Comparison of ENCODE assay signal across 10 cellular contexts in the genomic region with DNA sequence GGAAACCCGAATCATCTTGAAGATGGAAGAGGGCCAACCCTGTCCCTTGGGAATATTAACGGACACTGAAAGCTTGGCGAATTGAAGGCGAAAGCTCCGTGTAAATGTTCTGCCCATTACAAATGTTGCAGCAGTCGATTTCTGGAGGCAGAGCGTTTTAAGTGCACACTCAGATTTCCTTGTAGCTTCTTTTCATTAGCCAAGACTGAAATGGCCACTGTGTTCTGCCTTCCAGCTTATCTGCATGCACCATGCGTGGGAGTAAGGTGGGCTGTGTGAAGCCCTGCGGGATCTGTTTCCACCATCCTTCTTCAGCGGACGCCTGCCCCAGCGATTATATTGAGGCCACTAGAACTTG. TPM values are rescaled to one million over a fixed set of nuclear protein-coding genes. Genes with fewer than 3 reads are reported as not detected.
DNase-seq lines count a peak whose midpoint lies in the region; ATAC-seq, FAIRE-seq and TF ChIP-seq lines count a peak whose summit lies in the region.
"Had no signal": no experiment of that assay in that cellular context is flagged by ENCODE, and none has a peak within 500 bp of the region (broad histone marks: within the 10 kb centered on the region; RNA-seq: fewer than 3 reads in every experiment).

No MANE protein-coding gene starts in this region.

- peak overlapping the region; percentile 74 for H3K4me3 ChIP-seq in OCI-LY7 (ENCODE audit: low read depth, low read length, poor library complexity, severe bottlenecking)
- H3K4me3 ChIP-seq in H1 (ENCODE audit: extremely low read depth in 1 of 4, insufficient read depth in 2 of 4, low read depth in 3 of 4, low read length in 4 of 4) = peak overlapping the region in 1 of 4 experiments; percentile 80; a peak in 2 of 8 replicates
- peak overlapping the region; percentile 69 for H3K4me3 ChIP-seq in smooth muscle cell

- no peaks in the 10 kb centered on the region for H3K9me2 ChIP-seq in OCI-LY7 (ENCODE audit: insufficient read depth, low read length)

- peak overlapping the region; percentile 86 for H3K27ac Mint-ChIP-seq in T-helper 2 cell treated with Interferon-gamma antibody and Interleukin-4, amounts not matched to agents 5 μg/mL and 100 μg/mL, for 36 hours

- H3K4me3 Mint-ChIP-seq in T-helper 2 cell treated with Interferon-gamma antibody and Interleukin-4, amounts not matched to agents 5 μg/mL and 100 μg/mL, for 36 hours = peak overlapping the region; percentile 96

- 93% methylated on average over 12 of the region's 12 CpGs; no CpG with 5 or more reads in 1 of the 2 experiments for WGBS in H1 (ENCODE audit: extremely low coverage in 1 of 2, insufficient coverage in 1 of 2, insufficient read length in 1 of 2, insufficient replicate concordance in 2 of 2, low coverage in 1 of 2, low lambda C conversion rate in 2 of 2, missing lambda C conversion rate in 1 of 2), 2 experiments
- WGBS in smooth muscle cell (ENCODE audit: low lambda C conversion rate) = 90% methylated on average over 12 of the region's 12 CpGs

- no peak overlapping the region for H2AK5ac ChIP-seq in H1 (ENCODE audit: low read depth, low read length)

- H3K9ac ChIP-seq in H1 (replicated peaks in 1 of 4; ENCODE audit: extremely low read depth in 1 of 4, low read depth in 3 of 4, low read length in 3 of 4) = no peak overlapping the region
- H3K9ac ChIP-seq in smooth muscle cell (ENCODE audit: low read depth) = no peak overlapping the region

- H3K79me2 ChIP-seq in OCI-LY7 (ENCODE audit: insufficient read depth, low read depth, low read length) (peaks cover 30% of the 10 kb centered on the region), H1 (ENCODE audit: control insufficient read depth in 1 of 2, insufficient read depth in 2 of 2, low read length in 2 of 2) (0 out of 4 replicates have a peak, but pooled peaks cover 0 to 7% of the 10 kb centered on the region in 2 experiments), smooth muscle cell (ENCODE audit: low read depth) (no peaks in the 10 kb centered on the region)

- no peak overlapping the region for H2BK15ac ChIP-seq in H1 (ENCODE audit: low read length)

- no peaks in the 10 kb centered on the region for H3K9me3 ChIP-seq in OCI-LY7 (ENCODE audit: low read length)
- no peaks in the 10 kb centered on the region; a peak in 1 of 4 replicates for H3K9me3 ChIP-seq in H1 (ENCODE audit: insufficient read depth in 2 of 2, low read depth in 1 of 2, low read length in 1 of 2)
- no peaks in the 10 kb centered on the region for H3K9me3 ChIP-seq in smooth muscle cell (replicated peaks; ENCODE audit: low read depth)

- H3K4ac ChIP-seq in H1 (replicated peaks; ENCODE audit: insufficient read length, low read depth, low read length) = no peak overlapping the region

- H3K36me3 Mint-ChIP-seq in T-helper 2 cell treated with Interferon-gamma antibody and Interleukin-4, amounts not matched to agents 5 μg/mL and 100 μg/mL, for 36 hours (ENCODE audit: low read depth) = peaks cover 2% of the 10 kb centered on the region

- no peak for FAIRE-seq in H1 (lab: Jason Lieb, UNC)

- peaks cover 3% of the 10 kb centered on the region for H3F3A ChIP-seq in smooth muscle cell (ENCODE audit: low read depth)

- H3K4me1 Mint-ChIP-seq in T-helper 2 cell treated with Interferon-gamma antibody and Interleukin-4, amounts not matched to agents 5 μg/mL and 100 μg/mL, for 36 hours (ENCODE audit: low read depth) = peaks cover 11% of the 10 kb centered on the region

- no peak for DNase-seq in T-helper 2 cell treated with Interferon-gamma antibody and Interleukin-4, amounts not matched to agents 5 μg/mL and 100 μg/mL, for 36 hours (ENCODE audit: low spot score)
- DNase-seq in T-helper 2 cell = no peak
- no peak for DNase-seq in OCI-LY7 (ENCODE audit: low spot score)
- DNase-seq in H1 (ENCODE audit: low read depth in 1 of 2, low spot score in 2 of 2) = no peak
- DNase-seq in smooth muscle cell (lab: John Stamatoyannopoulos, UW; ENCODE audit: unreplicated experiment) = no peak
- no peak for DNase-seq in activated CD8-positive, alpha-beta memory T cell treated with anti-CD3 and anti-CD28 coated beads, Interleukin-2, amount 50 U/mL, for 48 hours
- no peak for DNase-seq in NCI-H526 (lab: John Stamatoyannopoulos, UW)
- DNase-seq: central memory CD4-positive, alpha-beta T cell; SW 1271 had no signal

- H4K5ac ChIP-seq in H1 (ENCODE audit: insufficient read length, low read depth, low read length) = no peak overlapping the region

- H3K23me2 ChIP-seq in H1 (ENCODE audit: low read depth, low read length) = peaks cover 9% of the 10 kb centered on the region

- H4K8ac ChIP-seq in H1 (ENCODE audit: extremely low read depth, insufficient read depth, low read length) = no peak overlapping the region

- H3K23ac ChIP-seq in H1 (ENCODE audit: insufficient read length) = no peak overlapping the region

- no peak for TF ChIP-seq POLR2A in H1 (IDR thresholded peaks at IDR 0.05; ENCODE audit: control extremely low read depth in 1 of 2, low read depth in 2 of 2, low read length in 2 of 2)

- H2BK120ac ChIP-seq in H1 (replicated peaks; ENCODE audit: low read depth, low read length) = no peak overlapping the region

- H4K20me1 ChIP-seq in OCI-LY7 (ENCODE audit: insufficient read depth, low read length) = no peaks in the 10 kb centered on the region
- H4K20me1 ChIP-seq in H1 (replicated peaks in 1 of 2; ENCODE audit: control insufficient read depth in 1 of 2, insufficient read depth in 2 of 2, low read length in 2 of 2) = no peaks in the 10 kb centered on the region
- no peaks in the 10 kb centered on the region for H4K20me1 ChIP-seq in smooth muscle cell (ENCODE audit: low read depth)

- no peak for TF ChIP-seq CTCF in OCI-LY7 (conservative IDR thresholded peaks at IDR 0.05; ENCODE audit: low read length)
- TF ChIP-seq CTCF in H1 (IDR thresholded peaks at IDR 0.05; ENCODE audit: control extremely low read depth in 1 of 3, insufficient read depth in 1 of 3, low read depth in 1 of 3, low read length in 3 of 3) = no peak
- TF ChIP-seq CTCF in smooth muscle cell (IDR thresholded peaks at IDR 0.05; ENCODE audit: borderline replicate concordance, insufficient read depth, poor library complexity, severe bottlenecking) = no peak

- peaks cover 0 to 8% (median 4%) of the 10 kb centered on the region in 4 experiments; a peak in 3 of 7 replicates for H3K27me3 ChIP-seq in H1 (replicated peaks in 1 of 4; ENCODE audit: control insufficient read depth in 3 of 4, extremely low read depth in 1 of 4, insufficient read depth in 3 of 4, low read length in 3 of 4)
- no peaks in the 10 kb centered on the region for H3K27me3 ChIP-seq in smooth muscle cell (ENCODE audit: low read depth)

- H4K91ac ChIP-seq in H1 (replicated peaks; ENCODE audit: insufficient read length, low read length) = no peak overlapping the region

- no peak overlapping the region for H3K56ac ChIP-seq in H1 (replicated peaks; ENCODE audit: insufficient read length, low read depth, low read length)

- H3K18ac ChIP-seq in H1 (ENCODE audit: extremely low read depth, low read length) = no peak overlapping the region

- H2AFZ ChIP-seq in OCI-LY7 (ENCODE audit: low read length) (no peak overlapping the region), H1 (ENCODE audit: low read length) (no peak overlapping the region), smooth muscle cell (ENCODE audit: low read depth) (no peak overlapping the region)

- intact Hi-C loops in OCI-LY7 (cut with micrococcal nuclease; ENCODE audit: unreplicated experiment) = no loop called here

- CTCF ChIA-PET in OCI-LY7 (lab: Charles Lee; ENCODE audit: unreplicated experiment) = no interaction called here
- CTCF ChIA-PET in H1 (lab: Charles Lee; ENCODE audit: partially characterized antibody) = interaction anchor here (2.2 to 2.9 kb wide), 2 partner anchors 10 to 73 kb away, joined by 7 to 9 read pairs; no protein-coding TSS in a partner anchor

- H3K9me3 Mint-ChIP-seq in T-helper 2 cell treated with Interferon-gamma antibody and Interleukin-4, amounts not matched to agents 5 μg/mL and 100 μg/mL, for 36 hours = no peaks in the 10 kb centered on the region

- no peak for TF ChIP-seq RAD21 in H1 (IDR thresholded peaks at IDR 0.05 in 1 of 2, conservative IDR thresholded peaks at IDR 0.05 in 1 of 2; ENCODE audit: low read depth in 2 of 2, low read length in 2 of 2)

- H3K79me1 ChIP-seq in H1 (ENCODE audit: low read depth, low read length) = 0 out of 2 replicates have a peak, but pooled peaks cover 2% of the 10 kb centered on the region

- H3K27ac ChIP-seq in OCI-LY7 (ENCODE audit: low read depth, low read length, poor library complexity, severe bottlenecking) (peak overlapping the region; percentile 78), H1 (ENCODE audit: low read depth, low read length) (no peak overlapping the region), smooth muscle cell (ENCODE audit: low read depth) (no peak overlapping the region)

- H2BK12ac ChIP-seq in H1 (ENCODE audit: low read depth, low read length) = no peak overlapping the region; the same call in 1 of the 2 replicates

- BruUV-seq in OCI-LY7 (replicated peaks; lab: Mats Ljungman, UMichigan) = no TSS peak

- H3K36me3 ChIP-seq in OCI-LY7 (ENCODE audit: insufficient read depth, low read length) (peaks cover 35% of the 10 kb centered on the region), H1 (ENCODE audit: control insufficient read depth in 2 of 4, insufficient read depth in 4 of 4, low read length in 3 of 4) (no peaks in the 10 kb centered on the region), smooth muscle cell (ENCODE audit: low read depth) (no peaks in the 10 kb centered on the region)

- no peak for TF ChIP-seq EP300 in H1 (IDR thresholded peaks at IDR 0.05; ENCODE audit: borderline replicate concordance in 1 of 2, low read depth in 2 of 2, low read length in 2 of 2)

- H2BK5ac ChIP-seq in H1 (ENCODE audit: low read depth, low read length) = no peak overlapping the region

- no peak overlapping the region for H2BK20ac ChIP-seq in H1 (ENCODE audit: low read length)

- H3K4me2 ChIP-seq in OCI-LY7 (ENCODE audit: low read length) (peak overlapping the region; percentile 84), H1 (ENCODE audit: insufficient read depth in 1 of 2, low read depth in 2 of 2, low read length in 2 of 2) (peak overlapping the region; percentile 72 to 95; a peak in 2 of 4 replicates), smooth muscle cell (peak overlapping the region; percentile 85)

- POLR2A ChIA-PET in OCI-LY7 (lab: Charles Lee) = interaction anchor here (0.6 to 4.5 kb wide), 6 partner anchors 13 to 56 kb away, joined by 3 to 32 read pairs (median 8); no protein-coding TSS in a partner anchor
- POLR2A ChIA-PET in H1 (lab: Charles Lee; ENCODE audit: partially characterized antibody) = interaction anchor here (0.7 to 3.6 kb wide), 3 partner anchors 12 to 114 kb away, joined by 3 to 11 read pairs (median 6); no protein-coding TSS in a partner anchor

- no peak for ATAC-seq in GM18907 (IDR thresholded peaks at IDR 0.05; ENCODE audit: unreplicated experiment)

- H3K27me3 Mint-ChIP-seq in T-helper 2 cell treated with Interferon-gamma antibody and Interleukin-4, amounts not matched to agents 5 μg/mL and 100 μg/mL, for 36 hours (ENCODE audit: low read depth) = peaks cover 2% of the 10 kb centered on the region

- H3K14ac ChIP-seq in H1 (ENCODE audit: insufficient read length) = no peak overlapping the region

- H3K4me1 ChIP-seq in OCI-LY7 (ENCODE audit: insufficient read depth, low read length, poor library complexity, severe bottlenecking) = peaks cover 36% of the 10 kb centered on the region
- peaks cover 3 to 7% (median 5%) of the 10 kb centered on the region in 4 experiments; a peak in 6 of 7 replicates for H3K4me1 ChIP-seq in H1 (replicated peaks in 1 of 4; ENCODE audit: control insufficient read depth in 3 of 4, insufficient read depth in 4 of 4, low read length in 3 of 4)
- H3K4me1 ChIP-seq in smooth muscle cell (ENCODE audit: low read depth) = peaks cover 7% of the 10 kb centered on the region

RNA-seq across cellular contexts. Expression of a gene that starts 1.3 kb away (rescaled TPM):
- 33.4 and 44.0 TPM in 2 replicates for total RNA-seq in OCI-LY7 (2014; rRNA removed; shearing (Covaris generic))
- total RNA-seq in OCI-LY7 (2022) = 51.2 and 53.8 TPM in 2 replicates
- total RNA-seq in H1 (2021; fragmentation: NEBNext Ultra II Directional; extraction: Animal tissue kit (Norgen Biotek cat#: 25700)) = 30.9 and 36.9 TPM in 2 replicates
- 15.8 and 21.9 TPM in 2 replicates for polyA plus RNA-seq in H1 (2011; rRNA removed)
- polyA plus RNA-seq in H1 (2011; cell fraction: cytosol; rRNA removed) = 33.6 TPM
- 10.5 TPM for polyA plus RNA-seq in H1 (2011; cell fraction: nucleus; rRNA removed)
- polyA plus RNA-seq in H1 (2012, experiment 1 of 2) = 35.0 to 46.1 TPM (median 40.6 TPM) in 4 replicates
- polyA plus RNA-seq in H1 (2012, experiment 2 of 2) = 19.5 TPM
- polyA plus RNA-seq in H1 (2013, experiment 1 of 2) = 40.4 TPM
- polyA plus RNA-seq in H1 (2013, experiment 2 of 2) = 42.1 TPM
- polyA minus RNA-seq in H1 (2011; rRNA and poly(A)+ RNA removed) = 1.7 and 3.7 TPM in 2 replicates
- 7.4 TPM for polyA minus RNA-seq in H1 (2011; cell fraction: cytosol; rRNA and poly(A)+ RNA removed)
- 11.1 TPM for polyA minus RNA-seq in H1 (2011; cell fraction: nucleus; rRNA and poly(A)+ RNA removed)
- total RNA-seq in smooth muscle cell = 44.0 and 52.1 TPM in 2 replicates
- polyA plus RNA-seq in smooth muscle cell = 40.9 and 46.5 TPM in 2 replicates

RNA-seq across cellular contexts. Expression of a gene that starts 52.5 kb away (rescaled TPM):
- 173 and 180 TPM in 2 replicates for total RNA-seq in OCI-LY7 (2014; rRNA removed; shearing (Covaris generic))
- total RNA-seq in OCI-LY7 (2022) = 301 and 313 TPM in 2 replicates
- total RNA-seq in H1 (2021; fragmentation: NEBNext Ultra II Directional; extraction: Animal tissue kit (Norgen Biotek cat#: 25700)) = 51.0 and 54.0 TPM in 2 replicates
- 16.0 and 18.2 TPM in 2 replicates for polyA plus RNA-seq in H1 (2011; rRNA removed)
- 22.2 TPM for polyA plus RNA-seq in H1 (2011; cell fraction: cytosol; rRNA removed)
- 28.7 TPM for polyA plus RNA-seq in H1 (2011; cell fraction: nucleus; rRNA removed)
- 39.3 to 45.2 TPM (median 42.7 TPM) in 4 replicates for polyA plus RNA-seq in H1 (2012, experiment 1 of 2)
- 6.8 TPM for polyA plus RNA-seq in H1 (2012, experiment 2 of 2)
- polyA plus RNA-seq in H1 (2013, experiment 1 of 2) = 88.0 TPM
- polyA plus RNA-seq in H1 (2013, experiment 2 of 2) = 91.6 TPM
- 87.9 and 134 TPM in 2 replicates for polyA minus RNA-seq in H1 (2011; rRNA and poly(A)+ RNA removed)
- polyA minus RNA-seq in H1 (2011; cell fraction: cytosol; rRNA and poly(A)+ RNA removed) = 27.7 TPM
- 60.5 TPM for polyA minus RNA-seq in H1 (2011; cell fraction: nucleus; rRNA and poly(A)+ RNA removed)
- total RNA-seq in smooth muscle cell = 14.0 and 24.6 TPM in 2 replicates
- 8.8 and 9.3 TPM in 2 replicates for polyA plus RNA-seq in smooth muscle cell
